In the genomic region with DNA sequence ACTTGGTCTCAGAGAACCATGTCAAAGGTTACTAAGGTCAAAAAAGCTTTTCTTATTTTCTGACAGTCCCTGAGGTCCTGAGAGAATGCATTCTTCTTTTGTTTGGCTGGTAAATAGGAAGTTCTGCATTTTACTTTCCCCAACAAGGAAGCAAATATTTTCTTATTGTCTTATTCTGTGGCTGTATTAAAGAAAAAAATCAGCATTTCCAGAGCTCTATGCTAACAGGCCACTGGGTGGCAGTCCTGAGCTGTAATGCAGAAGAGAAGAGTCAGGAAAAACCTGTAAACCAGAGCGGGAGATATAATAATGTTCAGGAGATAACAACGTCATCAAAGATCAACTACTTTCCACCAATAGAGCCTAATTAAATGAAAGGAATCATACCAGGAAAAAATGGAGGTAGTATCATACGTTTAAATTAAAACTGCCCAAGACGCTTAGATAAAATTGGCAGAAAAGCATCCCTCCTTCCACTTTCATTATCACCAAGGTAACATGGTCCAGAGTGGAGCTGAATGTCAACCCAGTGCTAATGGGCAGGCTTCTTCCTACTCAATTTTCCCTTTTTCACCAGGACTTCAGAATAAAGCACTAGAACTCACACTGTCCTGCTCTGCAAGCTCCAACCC, we compare ENCODE assay signal across 8 cellular contexts. TPM values are rescaled to one million over a fixed set of nuclear protein-coding genes. Genes with fewer than 3 reads are reported as not detected.
DNase-seq lines count a peak whose midpoint lies in the region; ATAC-seq and TF ChIP-seq lines count a peak whose summit lies in the region.

No MANE protein-coding gene starts in this region.

- peaks cover 31% of the 10 kb centered on the region for H3K4me1 Mint-ChIP-seq in CD14-positive monocyte

- 3 to 5% methylated on average over 4 of the region's 4 CpGs for WGBS in lower leg skin, 2 donors

- no peak overlapping the region for H3K27ac Mint-ChIP-seq in CD14-positive monocyte

- DNase-seq in CD14-positive monocyte (ENCODE audit: low spot score) (no peak), HFF-Myc (ENCODE audit: extremely low read depth, low read depth) (no peak), NCI-H460 (ENCODE audit: extremely low read depth, low read depth) (peak; percentile 45), choroid plexus epithelial cell (ENCODE audit: low read depth) (peak; percentile 83), lower leg skin (ENCODE audit: low spot score in 2 of 2) (peak; percentile 55 to 90)
- peak; percentile 50 to 74 for DNase-seq in activated CD4-positive, alpha-beta T cell treated with anti-CD3 and anti-CD28 coated beads for 4 hours
- peak; percentile 28 to 39 (median 38) for DNase-seq in stimulated activated CD4-positive, alpha-beta T cell treated with anti-CD3 and anti-CD28 coated beads, TNF-alpha, amount 100 ng/mL, for 4 hours (ENCODE audit: low read depth in 3 of 3)

- peak overlapping the region; percentile 25 to 79 for H3K4me3 Mint-ChIP-seq in CD14-positive monocyte

- no peaks in the 10 kb centered on the region for H3K9me3 Mint-ChIP-seq in CD14-positive monocyte

- peaks cover 0 to 2% (median 0%) of the 10 kb centered on the region in 3 donors for H3K27me3 Mint-ChIP-seq in CD14-positive monocyte (ENCODE audit: low read depth in 3 of 3)

- TF ChIP-seq CTCF in CD14-positive monocyte (IDR thresholded peaks at IDR 0.05) (peak; percentile 94), HFF-Myc (IDR thresholded peaks at IDR 0.05; ENCODE audit: low read depth, low read length, missing control alignments) (peak; percentile 68), choroid plexus epithelial cell (conservative IDR thresholded peaks at IDR 0.05; ENCODE audit: low read depth, low read length) (peak; percentile 94), lower leg skin (IDR thresholded peaks at IDR 0.05) (peak in 1 of 3 donors; percentile 71)

- ATAC-seq in GM19397 (IDR thresholded peaks at IDR 0.05; ENCODE audit: unreplicated experiment): no peak

- TF ChIP-seq POLR2A in lower leg skin (IDR thresholded peaks at IDR 0.05): no peak

- H3K4me3 ChIP-seq in HFF-Myc (replicated peaks; ENCODE audit: low read depth, low read length) (no peak overlapping the region), choroid plexus epithelial cell (ENCODE audit: low read depth, low read length) (peak overlapping the region; percentile 35), lower leg skin (ENCODE audit: low read depth, poor library complexity, severe bottlenecking) (no peak overlapping the region)

- no peaks in the 10 kb centered on the region for H3K36me3 Mint-ChIP-seq in CD14-positive monocyte

- intact Hi-C loops in CD14-positive monocyte (cut with micrococcal nuclease) (loop anchor here (5.0 kb wide), 1 partner anchor 334 kb away; no protein-coding TSS in a partner anchor), lower leg skin (cut with DNase I; ENCODE audit: low total_unique reads) (no loop called here)

RNA-seq across cellular contexts. Expression of gene CARMIL1, which starts 55.6 kb away (rescaled TPM):
- polyA plus RNA-seq in CD14-positive monocyte: under 1 TPM; 0.30 to 0.41 TPM
- total RNA-seq in NCI-H460 (2014; rRNA removed; shearing (Covaris generic)): 1.6 and 2.6 TPM in 2 replicates
- polyA plus RNA-seq in NCI-H460 (2014; cell fraction: nucleus; rRNA removed): 1.7 and 2.1 TPM in 2 replicates
- total RNA-seq in lower leg skin: 10 to 100 TPM; 14.9 to 23.5 (median 20.3) TPM

Comparison
In these comparisons a context has a peak if more than half of its experiments do, and no peak if none do; other contexts are left out.
1. DNase-seq: peak in NCI-H460 (single experiment), activated CD4-positive, alpha-beta T cell treated with anti-CD3 and anti-CD28 coated beads for 4 hours (2 of 2), choroid plexus epithelial cell (single experiment), lower leg skin (2 of 2) and stimulated activated CD4-positive, alpha-beta T cell treated with anti-CD3 and anti-CD28 coated beads, TNF-alpha, amount 100 ng/mL, for 4 hours (3 of 3); none in CD14-positive monocyte (single experiment) and HFF-Myc (single experiment).